Comparison of ENCODE assay signal across 17 cellular contexts in the genomic region with DNA sequence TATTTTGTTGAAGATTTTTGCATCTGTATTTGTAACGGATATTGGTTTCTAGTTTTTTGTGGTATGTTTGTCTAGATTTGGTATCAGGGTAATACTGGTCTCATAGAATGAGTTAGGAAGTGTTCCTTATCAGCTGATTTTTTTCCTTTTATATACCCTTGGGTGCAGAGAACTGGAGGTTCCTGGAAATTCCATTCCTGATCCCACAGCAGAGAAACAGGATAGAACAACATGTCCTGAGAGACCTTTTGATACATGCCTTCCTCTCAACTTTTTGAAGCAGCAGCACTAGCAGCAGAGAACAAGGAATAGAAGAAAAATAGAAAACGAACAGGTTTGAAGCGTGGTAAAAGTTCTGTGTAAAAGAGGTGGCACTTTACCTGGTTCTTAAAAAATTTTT.
"Had no signal": no experiment of that assay in that cellular context is flagged by ENCODE, and none has a peak within 500 bp of the region (broad histone marks: within the 10 kb centered on the region; RNA-seq: fewer than 3 reads in every experiment).

No MANE protein-coding gene starts in this region.

- H3K9me3 Mint-ChIP-seq: neural crest cell had no signal

- H3K27me3 ChIP-seq: SJCRH30, upper lobe of left lung had no signal

- FAIRE-seq: small intestine had no signal

- H3K27ac Mint-ChIP-seq: activated CD8-positive, alpha-beta T cell treated with anti-CD3 and anti-CD28 coated beads for 36 hours; activated naive CD8-positive, alpha-beta T cell treated with anti-CD3 and anti-CD28 coated beads, Interleukin-2, amount 10 ng/mL, durations not matched to agents 7 days and 5 days; activated T-cell treated with anti-CD3 and anti-CD28 coated beads, Interleukin-2, amount 50 U/mL, for 72 hours; stimulated activated naive B cell treated with anti-CD40 and anti-IgM and Interleukin-4, amounts not matched to agents 10 μg/mL and 1 μg/mL and 100 μg/mL, for 72 hours had no signal

- H3K4me3 ChIP-seq: SJCRH30, upper lobe of left lung had no signal

- ATAC-seq: activated CD8-positive, alpha-beta T cell treated with anti-CD3 and anti-CD28 coated beads for 36 hours; left colon; stimulated activated naive B cell treated with anti-CD40 and anti-IgM and Interleukin-4, amounts not matched to agents 10 μg/mL and 1 μg/mL and 100 μg/mL, for 72 hours had no signal

- H3K4me3 Mint-ChIP-seq: activated CD8-positive, alpha-beta T cell treated with anti-CD3 and anti-CD28 coated beads for 36 hours; activated naive CD8-positive, alpha-beta T cell treated with anti-CD3 and anti-CD28 coated beads, Interleukin-2, amount 10 ng/mL, durations not matched to agents 7 days and 5 days; activated T-cell treated with anti-CD3 and anti-CD28 coated beads, Interleukin-2, amount 50 U/mL, for 72 hours; neural crest cell; stimulated activated naive B cell treated with anti-CD40 and anti-IgM and Interleukin-4, amounts not matched to agents 10 μg/mL and 1 μg/mL and 100 μg/mL, for 72 hours had no signal

- H3K27me3 Mint-ChIP-seq: activated CD8-positive, alpha-beta T cell treated with anti-CD3 and anti-CD28 coated beads for 36 hours; activated naive CD8-positive, alpha-beta T cell treated with anti-CD3 and anti-CD28 coated beads, Interleukin-2, amount 10 ng/mL, durations not matched to agents 7 days and 5 days; stimulated activated naive B cell treated with anti-CD40 and anti-IgM and Interleukin-4, amounts not matched to agents 10 μg/mL and 1 μg/mL and 100 μg/mL, for 72 hours had no signal

- H3K27ac ChIP-seq: SJCRH30 had no signal

- H3K36me3 ChIP-seq: SJCRH30 had no signal

- DNase-seq: activated CD4-positive, alpha-beta T cell treated with anti-CD3 and anti-CD28 coated beads for 1 hour; activated CD8-positive, alpha-beta memory T cell treated with anti-CD3 and anti-CD28 coated beads, Interleukin-2, amount 50 U/mL, for 4 hours; activated CD8-positive, alpha-beta T cell treated with anti-CD3 and anti-CD28 coated beads for 36 hours; activated naive CD8-positive, alpha-beta T cell treated with anti-CD3 and anti-CD28 coated beads, Interleukin-2, amount 10 ng/mL, durations not matched to agents 7 days and 5 days; activated T-cell treated with anti-CD3 and anti-CD28 coated beads, Interleukin-2, amount 50 U/mL, for 72 hours; central memory CD4-positive, alpha-beta T cell; cortex of kidney; effector memory CD4-positive, alpha-beta T cell; erythroblast; left colon; SJCRH30; small intestine; stimulated activated naive B cell treated with anti-CD40 and anti-IgM and Interleukin-4, amounts not matched to agents 10 μg/mL and 1 μg/mL and 100 μg/mL, for 72 hours; substantia nigra; T1000 had no signal

- H3K9me3 ChIP-seq: SJCRH30, upper lobe of left lung had no signal
